7 cellular contexts compared by ENCODE assay signal in genomic region chr22:43088979-43089717, GRCh38. TPM values are rescaled to one million over a fixed set of nuclear protein-coding genes. Genes with fewer than 3 reads are reported as not detected.
A peak's percentile ranks its signal among the peaks of the same experiment; 100 is the strongest.
DNase-seq lines count a peak whose midpoint lies in the region; ATAC-seq and TF ChIP-seq lines count a peak whose summit lies in the region.

TTLL1 (minus strand) TSS chr22:43089391; CDS start chr22:43075586, 13,805 bp downstream.

- CTCF ChIA-PET in mammary epithelial cell (lab: Charles Lee; ENCODE audit: low non-redundant PET) = no interaction called here

- H3K27me3 Mint-ChIP-seq in immature natural killer cell (ENCODE audit: low read depth in 3 of 3) = peaks cover 4 to 6% (median 6%) of the 10 kb centered on the region in 3 donors

- H3K27ac ChIP-seq in WERI-Rb-1 (peak within 1 kb of the TSS; percentile 58), mammary epithelial cell (ENCODE audit: insufficient read depth, low read depth, low read length) (peak within 1 kb of the TSS; percentile 43), spleen (peak within 1 kb of the TSS in 7 of 8 donors; percentile 35 to 85 (median 79))

- intact Hi-C loops in mammary epithelial cell (cut with micrococcal nuclease) (no loop called here), spleen (cut with DNase I; ENCODE audit: low total_unique reads) (no loop called here)

- H3K4me3 ChIP-seq in WERI-Rb-1 (ENCODE audit: low read depth, low read length) (peak within 1 kb of the TSS; percentile 73), mammary epithelial cell (replicated peaks in 1 of 3; ENCODE audit: insufficient read depth in 1 of 3, low read depth in 2 of 3, low read length in 3 of 3) (peak within 1 kb of the TSS; percentile 69 to 89 (median 70)), spleen (peak within 1 kb of the TSS; percentile 80 to 97 (median 92))

- H3K9ac ChIP-seq in mammary epithelial cell (ENCODE audit: insufficient read depth, low read length) = peak within 1 kb of the TSS; percentile 34

- peaks cover 12% of the 10 kb centered on the region for H3K4me1 ChIP-seq in mammary epithelial cell (ENCODE audit: insufficient read depth, low read length)
- H3K4me1 ChIP-seq in spleen = peaks cover 9 to 29% (median 15%) of the 10 kb centered on the region in 6 donors

- peaks cover 34 to 40% of the 10 kb centered on the region in 2 donors for H3K4me1 Mint-ChIP-seq in immature natural killer cell

- dilution Hi-C loops in mammary epithelial cell (cut with HindIII; ENCODE audit: low sequenced_read_pairs) = no loop called here

- 7% methylated on average over 29 of the region's 64 CpGs for WGBS in mammary epithelial cell (ENCODE audit: low coverage, missing lambda C conversion rate)
- 3 to 7% (median 4%) methylated on average over 39 to 64 of the region's 64 CpGs for WGBS in spleen, 5 donors

- no peaks in the 10 kb centered on the region for H3K79me2 ChIP-seq in mammary epithelial cell (ENCODE audit: insufficient read depth, low read length)

- peak within 1 kb of the TSS; percentile 82 for H3K4me2 ChIP-seq in mammary epithelial cell (ENCODE audit: insufficient read depth, low read depth, low read length)

- H3K36me3 ChIP-seq in WERI-Rb-1 = no peaks in the 10 kb centered on the region
- no peaks in the 10 kb centered on the region for H3K36me3 ChIP-seq in mammary epithelial cell (ENCODE audit: insufficient read depth, low read length)
- no peaks in the 10 kb centered on the region for H3K36me3 ChIP-seq in spleen

- peak; percentile 95 for DNase-seq in NCI-H2171 treated with DMSO at 0.1 percent for 48 hours (lab: John Stamatoyannopoulos, UW)
- peak; percentile 91 for DNase-seq in WERI-Rb-1
- DNase-seq in mammary epithelial cell = peak; percentile 87
- peak; percentile 86 to 89 (median 87) for DNase-seq in immature natural killer cell
- peak; percentile 98 for DNase-seq in spleen

- BruUV-seq in mammary epithelial cell (replicated peaks; lab: Mats Ljungman, UMichigan) = no TSS peak

- TF ChIP-seq POLR2A in GM18505 (IDR thresholded peaks at IDR 0.05; ENCODE audit: borderline replicate concordance, extremely low read depth, insufficient read depth, insufficient read length) (peak; percentile 59), spleen (IDR thresholded peaks at IDR 0.05) (no peak)

- H3K36me3 Mint-ChIP-seq in immature natural killer cell = peaks cover 0 to 5% (median 4%) of the 10 kb centered on the region in 3 donors

- in situ Hi-C loops in mammary epithelial cell (cut with MboI; ENCODE audit: low sequenced_read_pairs in 2 of 2) = no loop called here

- H4K20me1 ChIP-seq in mammary epithelial cell (ENCODE audit: insufficient read depth, low read length) = no peaks in the 10 kb centered on the region

- peak within 1 kb of the TSS; percentile 86 to 94 (median 87) for H3K4me3 Mint-ChIP-seq in immature natural killer cell

- no peaks in the 10 kb centered on the region for H3K9me3 Mint-ChIP-seq in immature natural killer cell

- H2AFZ ChIP-seq in mammary epithelial cell (ENCODE audit: low read depth, low read length) = peak within 1 kb of the TSS; percentile 96

- peak within 1 kb of the TSS; percentile 81 to 96 (median 91) for H3K27ac Mint-ChIP-seq in immature natural killer cell

- H3K9me3 ChIP-seq in WERI-Rb-1 (ENCODE audit: severe bottlenecking) = no peaks in the 10 kb centered on the region
- H3K9me3 ChIP-seq in mammary epithelial cell (replicated peaks; ENCODE audit: insufficient read depth, low read length) = no peaks in the 10 kb centered on the region
- no peaks in the 10 kb centered on the region for H3K9me3 ChIP-seq in spleen

- TF ChIP-seq CTCF in WERI-Rb-1 (IDR thresholded peaks at IDR 0.05; ENCODE audit: low read depth, low read length) (no peak), mammary epithelial cell (conservative IDR thresholded peaks at IDR 0.05 in 1 of 2, IDR thresholded peaks at IDR 0.05 in 1 of 2; ENCODE audit: extremely low read depth in 1 of 2, insufficient read depth in 1 of 2, low read depth in 1 of 2, low read length in 2 of 2) (no peak), spleen (IDR thresholded peaks at IDR 0.05 in 8 of 11, conservative IDR thresholded peaks at IDR 0.05 in 3 of 11) (peak in 7 of 11 experiments; percentile 4 to 47 (median 29))

- H3K27me3 ChIP-seq in WERI-Rb-1 (ENCODE audit: insufficient read depth, low read depth, severe bottlenecking) (no peaks in the 10 kb centered on the region), mammary epithelial cell (ENCODE audit: insufficient read depth, low read length) (no peaks in the 10 kb centered on the region), spleen (replicated peaks in 1 of 7) (no peaks in the 10 kb centered on the region)

- peak; percentile 71 for ATAC-seq in GM18505 (IDR thresholded peaks at IDR 0.05; ENCODE audit: unreplicated experiment)
- peak; percentile 81 for ATAC-seq in HG03039 (IDR thresholded peaks at IDR 0.05; ENCODE audit: unreplicated experiment)

RNA-seq across cellular contexts. Expression of gene TTLL1, which starts in this region (rescaled TPM):
- total RNA-seq in mammary epithelial cell (10 to 100 TPM in 1 of 2 donors, 1 to 10 TPM in 1; 3.6 to 12.0 TPM), spleen (1 to 10 TPM; 2.9 to 5.6 (median 3.7) TPM)
- polyA plus RNA-seq in mammary epithelial cell (3.3 TPM), immature natural killer cell (10 to 100 TPM in 1 of 3 donors, 1 to 10 TPM in 2; 9.4 to 14.4 (median 9.9) TPM), spleen (1 to 10 TPM; 2.8 to 4.0 (median 3.5) TPM)
- polyA minus RNA-seq in mammary epithelial cell = 5.2 TPM

Comparison
In these comparisons a context has a peak if more than half of its experiments do, and no peak if none do; other contexts are left out.
1. Peak in every context shown above with its lines: DNase-seq, ATAC-seq, H3K4me3 ChIP-seq and H3K27ac ChIP-seq.
2. CTCF ChIP-seq: peak in spleen (7 of 11); none in WERI-Rb-1 (single experiment) and mammary epithelial cell (0 of 2).